Comparison of ENCODE assay signal across 9 cellular contexts in the genomic region with DNA sequence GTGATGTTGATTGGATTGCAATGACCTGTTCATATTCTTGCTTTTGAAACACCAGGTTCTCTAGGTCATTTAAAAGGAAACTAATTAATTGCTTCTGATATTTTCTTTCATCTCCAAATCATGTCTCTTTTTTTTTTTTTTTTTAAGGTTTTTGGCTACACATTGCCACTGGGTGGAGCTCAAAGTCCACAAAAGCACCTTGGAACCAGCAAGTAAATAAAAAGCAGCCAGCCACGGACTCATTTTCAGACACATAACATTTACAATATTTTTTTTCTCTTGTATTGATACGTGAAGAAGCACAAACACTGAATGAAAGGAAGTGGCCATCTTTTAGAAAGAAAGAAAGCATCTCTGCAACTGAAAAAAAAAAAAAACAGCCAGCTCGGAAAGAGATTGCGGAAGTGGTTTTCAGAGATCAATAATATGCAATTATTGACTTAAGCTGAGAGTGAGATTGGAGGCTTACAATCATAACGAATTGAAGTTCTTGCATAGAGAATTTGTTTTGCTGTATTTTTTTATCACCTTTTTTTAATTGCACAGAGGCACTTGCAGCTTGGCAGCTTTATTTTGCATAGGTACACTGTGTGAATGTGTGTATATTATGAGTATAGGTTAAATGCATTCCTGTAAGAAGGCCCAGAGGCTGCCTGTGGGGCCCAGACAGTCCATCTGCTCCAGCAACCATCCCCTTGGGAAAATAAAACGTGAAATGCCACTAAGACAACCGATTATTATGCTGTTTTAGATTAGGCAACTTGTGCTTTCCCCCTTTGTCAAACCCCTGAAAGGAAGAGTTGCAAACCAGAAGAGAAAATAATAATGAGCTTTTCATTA. TPM values are rescaled to one million over a fixed set of nuclear protein-coding genes. Genes with fewer than 3 reads are reported as not detected.
DNase-seq lines count a peak whose midpoint lies in the region; ATAC-seq and TF ChIP-seq lines count a peak whose summit lies in the region.
"Had no signal": no experiment of that assay in that cellular context is flagged by ENCODE, and none has a peak within 500 bp of the region (broad histone marks: within the 10 kb centered on the region; RNA-seq: fewer than 3 reads in every experiment).

No MANE protein-coding gene starts in this region.

- intact Hi-C loops in Calu3 (cut with micrococcal nuclease; ENCODE audit: unreplicated experiment) = loop anchor here (2.0 to 5.0 kb wide), 2 partner anchors 171 to 324 kb away; no protein-coding TSS in a partner anchor
- intact Hi-C loops in activated CD4-positive, alpha-beta T cell treated with anti-CD3 and anti-CD28 coated beads for 36 hours (cut with DNase I, micrococcal nuclease) = loop anchor here (1.0 to 10.0 kb wide), 6 partner anchors 71 to 1806 kb away; no protein-coding TSS in a partner anchor

- no peaks in the 10 kb centered on the region for H3K9me3 ChIP-seq in parathyroid adenoma (ENCODE audit: control insufficient read depth, low read length)

- CTCF ChIA-PET in Calu3 (lab: Charles Lee) = interaction anchor here (0.6 to 1.7 kb wide), 10 partner anchors 12 to 1310 kb away, joined by 3 to 12 read pairs (median 4); no protein-coding TSS in a partner anchor
- CTCF ChIA-PET in activated CD4-positive, alpha-beta T cell treated with anti-CD3 and anti-CD28 coated beads for 36 hours (lab: Charles Lee) = interaction anchor here (0.6 to 2.9 kb wide), 18 partner anchors 8 to 1433 kb away, joined by 3 to 37 read pairs (median 3); no protein-coding TSS in a partner anchor

- no peak overlapping the region for H3K4me2 ChIP-seq in parathyroid adenoma (ENCODE audit: low read length)

- no peaks in the 10 kb centered on the region for H3K79me2 ChIP-seq in parathyroid adenoma

- no peak overlapping the region for H3K9ac ChIP-seq in parathyroid adenoma

- peaks cover 7% of the 10 kb centered on the region for H3K4me1 ChIP-seq in parathyroid adenoma

- BruUV-seq in Calu3 (replicated peaks; lab: Mats Ljungman, UMichigan) = no TSS peak

- DNase-seq in Calu3 = peak; percentile 42
- peak; percentile 57 for DNase-seq in HCEC 1CT
- DNase-seq in NCI-H2196 (lab: John Stamatoyannopoulos, UW; ENCODE audit: unreplicated experiment) = peak; percentile 50
- peak; percentile 61 for DNase-seq in activated CD4-positive, alpha-beta T cell treated with anti-CD3 and anti-CD28 coated beads for 36 hours
- peak; percentile 75 for DNase-seq in fibroblast of the aortic adventitia (ENCODE audit: low read depth)
- no peak for DNase-seq in effector CD4-positive, alpha-beta T cell

- no peak overlapping the region for H3K27ac Mint-ChIP-seq in Calu3 (ENCODE audit: unreplicated experiment)
- H3K27ac Mint-ChIP-seq in activated CD4-positive, alpha-beta T cell treated with anti-CD3 and anti-CD28 coated beads for 36 hours = no peak overlapping the region

- peaks cover 9% of the 10 kb centered on the region for H3K4me1 Mint-ChIP-seq in Calu3 (ENCODE audit: low read depth, unreplicated experiment)
- H3K4me1 Mint-ChIP-seq in activated CD4-positive, alpha-beta T cell treated with anti-CD3 and anti-CD28 coated beads for 36 hours = no peaks in the 10 kb centered on the region

- no peaks in the 10 kb centered on the region for H3K27me3 ChIP-seq in parathyroid adenoma (ENCODE audit: control insufficient read depth, insufficient read depth, low read length)

- ATAC-seq in activated CD4-positive, alpha-beta T cell treated with anti-CD3 and anti-CD28 coated beads for 36 hours = no peak
- no peak for ATAC-seq in GM18519 (IDR thresholded peaks at IDR 0.05; ENCODE audit: low FRiP score, unreplicated experiment)

- no peaks in the 10 kb centered on the region for H3K36me3 Mint-ChIP-seq in Calu3 (ENCODE audit: insufficient read depth, unreplicated experiment)
- no peaks in the 10 kb centered on the region for H3K36me3 Mint-ChIP-seq in activated CD4-positive, alpha-beta T cell treated with anti-CD3 and anti-CD28 coated beads for 36 hours (ENCODE audit: low read depth)

- peaks cover 29% of the 10 kb centered on the region for H3K27me3 Mint-ChIP-seq in Calu3 (ENCODE audit: unreplicated experiment)
- peaks cover 19% of the 10 kb centered on the region for H3K27me3 Mint-ChIP-seq in activated CD4-positive, alpha-beta T cell treated with anti-CD3 and anti-CD28 coated beads for 36 hours

- H3K9me3 Mint-ChIP-seq in Calu3 (ENCODE audit: low read depth, unreplicated experiment) = no peaks in the 10 kb centered on the region
- H3K9me3 Mint-ChIP-seq in activated CD4-positive, alpha-beta T cell treated with anti-CD3 and anti-CD28 coated beads for 36 hours (ENCODE audit: low read depth) = no peaks in the 10 kb centered on the region

- H2AFZ ChIP-seq in parathyroid adenoma = peak overlapping the region; percentile 39

- no peak overlapping the region for H3K4me3 ChIP-seq in fibroblast of the aortic adventitia (ENCODE audit: low read depth, low read length)
- H3K4me3 ChIP-seq in parathyroid adenoma (ENCODE audit: low read depth, low read length) = no peak overlapping the region

- no peak overlapping the region for H3K27ac ChIP-seq in parathyroid adenoma

- peak overlapping the region; percentile 50 for H3K4me3 Mint-ChIP-seq in Calu3 (ENCODE audit: low read depth, unreplicated experiment)
- no peak overlapping the region for H3K4me3 Mint-ChIP-seq in activated CD4-positive, alpha-beta T cell treated with anti-CD3 and anti-CD28 coated beads for 36 hours

- TF ChIP-seq CTCF in Calu3 (IDR thresholded peaks at IDR 0.05; ENCODE audit: unreplicated experiment) (peak; percentile 51), fibroblast of the aortic adventitia (IDR thresholded peaks at IDR 0.05; ENCODE audit: insufficient read depth, low read length) (peak; percentile 46), parathyroid adenoma (IDR thresholded peaks at IDR 0.05) (peak; percentile 45)

- POLR2A ChIA-PET in activated CD4-positive, alpha-beta T cell treated with anti-CD3 and anti-CD28 coated beads for 36 hours (lab: Charles Lee) = interaction anchor here (0.6 to 1.0 kb wide), 3 partner anchors 26 to 636 kb away, joined by 3 to 6 read pairs (median 3); no protein-coding TSS in a partner anchor

- no peaks in the 10 kb centered on the region for H3K36me3 ChIP-seq in parathyroid adenoma (ENCODE audit: control insufficient read depth, insufficient read depth, low read length)

RNA-seq across cellular contexts. Expression of a gene that starts 28.2 kb away (rescaled TPM):
- not detected in 2 replicates for total RNA-seq in Calu3 (2022)
- not detected for total RNA-seq in activated CD4-positive, alpha-beta T cell treated with anti-CD3 and anti-CD28 coated beads for 36 hours
- total RNA-seq in fibroblast of the aortic adventitia (ENCODE audit: low replicate concordance) = not detected in 2 replicates
- total RNA-seq: activated CD8-positive, alpha-beta memory T cell treated with anti-CD3 and anti-CD28 coated beads for 36 hours had no signal
